In genomic region chr16:28491080-28491969, GRCh38 we compare ENCODE assay signal across 8 cellular contexts. TPM values are rescaled to one million over a fixed set of nuclear protein-coding genes. Genes with fewer than 3 reads are reported as not detected.
A peak's percentile ranks its signal among the peaks of the same experiment; 100 is the strongest.
DNase-seq lines count a peak whose midpoint lies in the region; ATAC-seq and TF ChIP-seq lines count a peak whose summit lies in the region.

No MANE protein-coding gene starts in this region.

- ATAC-seq in DND-41 (ENCODE audit: insufficient read depth, low read depth), result no peak
- ATAC-seq in GM21717 (IDR thresholded peaks at IDR 0.05; ENCODE audit: unreplicated experiment), result peak; percentile 14

- intact Hi-C loops in sigmoid colon (cut with DNase I), result no loop called here

- whole genome bisulfite sequencing in sigmoid colon, 2 donors, result 1 to 2% methylated on average over 46 of the region's 46 CpGs

- peak overlapping the region; percentile 93 for H3K27ac ChIP-seq in DND-41 (ENCODE audit: low read length)
- peak overlapping the region; percentile 100 for H3K27ac ChIP-seq in angular gyrus (ENCODE audit: low read depth, low read length)
- H3K27ac ChIP-seq in sigmoid colon, result peak overlapping the region; percentile 92 to 93 (median 93)

- H3K4me2 ChIP-seq in DND-41 (ENCODE audit: insufficient read depth, low read length), result peak overlapping the region; percentile 84

- H2AFZ ChIP-seq in DND-41 (ENCODE audit: low read depth, low read length), result peak overlapping the region; percentile 78

- H3K4me3 ChIP-seq in DND-41 (ENCODE audit: low read depth in 1 of 2, low read length in 2 of 2) (peak overlapping the region; percentile 67 to 83), iPS-11a (ENCODE audit: low read depth, low read length) (peak overlapping the region; percentile 91), sigmoid colon (peak overlapping the region; percentile 73 to 97 (median 82))

- H3K36me3 ChIP-seq in DND-41 (ENCODE audit: insufficient read depth, low read length) (peaks cover 35% of the 10 kb centered on the region), sigmoid colon (peaks cover 0 to 37% (median 9%) of the 10 kb centered on the region in 4 donors)

- TF ChIP-seq POLR2A in sigmoid colon (IDR thresholded peaks at IDR 0.05), result no peak

- peak overlapping the region; percentile 64 for H3K9ac ChIP-seq in DND-41 (ENCODE audit: low read depth, low read length)

- H3K79me2 ChIP-seq in DND-41 (ENCODE audit: insufficient read depth, low read length), result peaks cover 24% of the 10 kb centered on the region

- TF ChIP-seq CTCF in DND-41 (IDR thresholded peaks at IDR 0.05; ENCODE audit: borderline replicate concordance, extremely low read depth, low read length, poor library complexity, severe bottlenecking) (peak; percentile 50), sigmoid colon (IDR thresholded peaks at IDR 0.05) (peak in 3 of 4 experiments; percentile 29 to 47 (median 33))

- peak; percentile 33 for DNase-seq in DND-41
- peak; percentile 42 for DNase-seq in NCI-H69 (lab: John Stamatoyannopoulos, UW)
- DNase-seq in sigmoid colon, result peak; percentile 77
- no peak for DNase-seq in HCEC 1CT
- no peak for DNase-seq in GM19240 (ENCODE audit: insufficient read length, low spot score)

- H3K4me1 ChIP-seq in DND-41 (ENCODE audit: insufficient read depth, low read length) (peaks cover 48% of the 10 kb centered on the region), sigmoid colon (peaks cover 0 to 20% (median 13%) of the 10 kb centered on the region in 4 donors)

- no peaks in the 10 kb centered on the region for H3K27me3 ChIP-seq in DND-41 (ENCODE audit: insufficient read depth, low read length, poor library complexity)
- no peaks in the 10 kb centered on the region for H3K27me3 ChIP-seq in sigmoid colon

- no peaks in the 10 kb centered on the region for H3K9me3 ChIP-seq in DND-41 (ENCODE audit: insufficient read depth, low read length, severe bottlenecking)
- no peaks in the 10 kb centered on the region for H3K9me3 ChIP-seq in sigmoid colon

- H4K20me1 ChIP-seq in DND-41 (ENCODE audit: insufficient read depth, low read length), result peaks cover 4% of the 10 kb centered on the region; the same call in 1 of the 2 replicates

- TF ChIP-seq EP300 in sigmoid colon (IDR thresholded peaks at IDR 0.05), result no peak

RNA-seq across cellular contexts. Expression of gene CLN3, which starts 0.5 kb away (rescaled TPM):
- total RNA-seq in sigmoid colon, result 10 to 100 TPM; 16.8 to 23.0 (median 17.9) TPM
- 100 to 1,000 TPM in 1 of 3 donors, 10 to 100 TPM in 2; 31.2 to 123 (median 53.6) TPM for polyA plus RNA-seq in sigmoid colon

RNA-seq across cellular contexts. Expression of gene APOBR, which starts 3.1 kb away (rescaled TPM):
- 1 to 10 TPM in 2 of 4 donors, under 1 TPM in 2; 0.68 to 1.1 (median 1.0) TPM for total RNA-seq in sigmoid colon
- 10 to 100 TPM; 10.8 to 94.5 (median 24.0) TPM for polyA plus RNA-seq in sigmoid colon

RNA-seq across cellular contexts. Expression of gene IL27, which starts 15.3 kb away (rescaled TPM):
- not detected for total RNA-seq in sigmoid colon
- under 1 TPM in 1 of 3 donors, not detected in 2; 0.22 TPM for polyA plus RNA-seq in sigmoid colon

RNA-seq across cellular contexts. Expression of gene NPIPB7, which starts 19.2 kb away (rescaled TPM):
- not detected for total RNA-seq in sigmoid colon
- polyA plus RNA-seq in sigmoid colon, result 1 to 10 TPM in 1 of 3 donors, under 1 TPM in 2; 0.48 to 1.8 (median 0.92) TPM

RNA-seq across cellular contexts. Expression of gene NUPR1, which starts 47.4 kb away (rescaled TPM):
- 10 to 100 TPM; 54.3 to 83.9 (median 63.4) TPM for total RNA-seq in sigmoid colon
- 100 to 1,000 TPM in 2 of 3 donors, 10 to 100 TPM in 1; 48.6 to 318 (median 171) TPM for polyA plus RNA-seq in sigmoid colon

Comparison
In these comparisons a context has a peak if more than half of its experiments do, and no peak if none do; other contexts are left out.
1. DNase-seq: peak in DND-41 (single experiment), NCI-H69 (single experiment) and sigmoid colon (single experiment); none in HCEC 1CT (single experiment) and GM19240 (single experiment).
2. Peak in every context shown above with its lines, with median percentiles within 50 percentile points of each other: H3K27ac ChIP-seq and H3K4me3 ChIP-seq.